In genomic region chr16:30569746-30570325, GRCh38 we compare ENCODE assay signal across 13 cellular contexts. TPM values are rescaled to one million over a fixed set of nuclear protein-coding genes. Genes with fewer than 3 reads are reported as not detected.
A peak's percentile ranks its signal among the peaks of the same experiment; 100 is the strongest.
DNase-seq lines count a peak whose midpoint lies in the region; ATAC-seq and TF ChIP-seq lines count a peak whose summit lies in the region.
"Had no signal": no experiment of that assay in that cellular context is flagged by ENCODE, and none has a peak within 500 bp of the region (broad histone marks: within the 10 kb centered on the region; RNA-seq: fewer than 3 reads in every experiment).

No MANE protein-coding gene starts in this region.

- no peaks in the 10 kb centered on the region for H3K9me3 Mint-ChIP-seq in activated CD4-positive, alpha-beta T cell treated with anti-CD3 and anti-CD28 coated beads, Interleukin-2, amount 10 ng/mL, durations not matched to agents 7 days and 5 days
- no peaks in the 10 kb centered on the region for H3K9me3 Mint-ChIP-seq in WTC11

- no peaks in the 10 kb centered on the region for H3K27me3 Mint-ChIP-seq in activated CD4-positive, alpha-beta T cell treated with anti-CD3 and anti-CD28 coated beads, Interleukin-2, amount 10 ng/mL, durations not matched to agents 7 days and 5 days
- peaks cover 4% of the 10 kb centered on the region; the same call in 1 of the 2 replicates for H3K27me3 Mint-ChIP-seq in WTC11 (ENCODE audit: low read depth)

- ATAC-seq in WTC11 (no peak), lower lobe of right lung (no peak)
- ATAC-seq: body of pancreas had no signal

- no peaks in the 10 kb centered on the region for H3K27me3 ChIP-seq in lower lobe of right lung (ENCODE audit: low read depth)
- H3K27me3 ChIP-seq: body of pancreas, testis had no signal

- no peak for TF ChIP-seq CTCF in WTC11 (IDR thresholded peaks at IDR 0.05)
- TF ChIP-seq CTCF in lower lobe of right lung (IDR thresholded peaks at IDR 0.05), result no peak

- intact Hi-C loops in lower lobe of right lung (cut with DNase I), result no loop called here

- H3K4me3 ChIP-seq in lower lobe of right lung, result peak overlapping the region; percentile 89
- H3K4me3 ChIP-seq: body of pancreas had no signal

- peak overlapping the region; percentile 57 for H3K27ac Mint-ChIP-seq in activated CD4-positive, alpha-beta T cell treated with anti-CD3 and anti-CD28 coated beads, Interleukin-2, amount 10 ng/mL, durations not matched to agents 7 days and 5 days
- H3K27ac Mint-ChIP-seq in WTC11, result no peak overlapping the region

- DNase-seq in activated CD4-positive, alpha-beta T cell treated with anti-CD3 and anti-CD28 coated beads, Interleukin-2, amount 10 ng/mL, durations not matched to agents 7 days and 5 days, result no peak
- DNase-seq in activated CD4-positive, alpha-beta T cell treated with anti-CD3 and anti-CD28 coated beads for 1 hour, result no peak
- no peak for DNase-seq in WTC11 (ENCODE audit: low spot score)
- no peak for DNase-seq in lower lobe of right lung
- no peak for DNase-seq in substantia nigra (lab: John Stamatoyannopoulos, UW)
- no peak for DNase-seq in DMS 273 treated with DMSO at 0.1 percent for 48 hours (lab: John Stamatoyannopoulos, UW)
- no peak for DNase-seq in activated T-cell treated with anti-CD3 and anti-CD28 coated beads, Interleukin-2, amount 50 U/mL, for 1 hour
- DNase-seq in NCI-H526 treated with DMSO at 0.1 percent for 48 hours (lab: John Stamatoyannopoulos, UW), result no peak
- DNase-seq: 8988T; activated CD4-positive, CD25-positive, alpha-beta regulatory T cell; body of pancreas; NCI-H2029 treated with DMSO at 0.1 percent for 48 hours; testis had no signal

- POLR2A ChIA-PET in activated CD4-positive, alpha-beta T cell treated with anti-CD3 and anti-CD28 coated beads, Interleukin-2, amount 10 ng/mL, durations not matched to agents 7 days and 5 days (lab: Charles Lee), result no interaction called here
- POLR2A ChIA-PET in WTC11 (lab: Charles Lee), result interaction anchor here (2.9 kb wide), 1 partner anchor 35 kb away, joined by 22 read pairs; the partner anchor contains the start of gene ZNF747

- peaks cover 6% of the 10 kb centered on the region for H3K36me3 Mint-ChIP-seq in activated CD4-positive, alpha-beta T cell treated with anti-CD3 and anti-CD28 coated beads, Interleukin-2, amount 10 ng/mL, durations not matched to agents 7 days and 5 days (ENCODE audit: low read depth)
- no peaks in the 10 kb centered on the region for H3K36me3 Mint-ChIP-seq in WTC11

- CTCF ChIA-PET in activated CD4-positive, alpha-beta T cell treated with anti-CD3 and anti-CD28 coated beads, Interleukin-2, amount 10 ng/mL, durations not matched to agents 7 days and 5 days (lab: Charles Lee), result no interaction called here
- CTCF ChIA-PET in WTC11 (lab: Charles Lee), result interaction anchor here (3.0 kb wide), 1 partner anchor 140 kb away, joined by 21 read pairs; the partner anchor contains the start of gene DCTPP1

- no peaks in the 10 kb centered on the region for H3K36me3 ChIP-seq in lower lobe of right lung

- peak overlapping the region; percentile 86 for H3K4me3 Mint-ChIP-seq in activated CD4-positive, alpha-beta T cell treated with anti-CD3 and anti-CD28 coated beads, Interleukin-2, amount 10 ng/mL, durations not matched to agents 7 days and 5 days
- H3K4me3 Mint-ChIP-seq in WTC11, result 0 out of 2 replicates have a peak overlapping the region, but pooled peaks have one; percentile 91

- peaks cover 27% of the 10 kb centered on the region for H3K4me1 ChIP-seq in lower lobe of right lung

- H3K27ac ChIP-seq in lower lobe of right lung (peak overlapping the region; percentile 98), substantia nigra (ENCODE audit: low read depth, low read length, poor library complexity, severe bottlenecking) (peak overlapping the region; percentile 42)

- H3K4me1 Mint-ChIP-seq in activated CD4-positive, alpha-beta T cell treated with anti-CD3 and anti-CD28 coated beads, Interleukin-2, amount 10 ng/mL, durations not matched to agents 7 days and 5 days, result peaks cover 56% of the 10 kb centered on the region
- peaks cover 15% of the 10 kb centered on the region for H3K4me1 Mint-ChIP-seq in WTC11

- H3K9me3 ChIP-seq in lower lobe of right lung, result no peaks in the 10 kb centered on the region
- H3K9me3 ChIP-seq: body of pancreas, testis had no signal

TF ChIP-seq in WTC11, 78 proteins besides CTCF, POLR2A, EP300 and RAD21:
- TF ChIP-seq NFYB (CRISPR knock-in tag; conservative IDR thresholded peaks at IDR 0.05; ENCODE audit: low read depth) (no peak), ZNF138 (CRISPR knock-in tag; conservative IDR thresholded peaks at IDR 0.05) (no peak), JAZF1 (CRISPR knock-in tag; IDR thresholded peaks at IDR 0.05) (no peak), CDX4 (CRISPR knock-in tag; IDR thresholded peaks at IDR 0.05; ENCODE audit: borderline replicate concordance) (no peak)
TF ChIP-seq in WTC11: peak in this region for 0.

RNA-seq across cellular contexts. Expression of gene ZNF688, which starts 1.7 kb away (rescaled TPM):
- total RNA-seq in activated CD4-positive, alpha-beta T cell treated with anti-CD3 and anti-CD28 coated beads, Interleukin-2, amount 10 ng/mL, durations not matched to agents 7 days and 5 days, result 10 to 100 TPM; 13.3 to 13.8 TPM
- total RNA-seq in WTC11 (2021), result 4.2 to 6.0 TPM (median 4.9 TPM) in 3 replicates
- total RNA-seq in lower lobe of right lung, result 13.5 TPM

RNA-seq across cellular contexts. Expression of gene ZNF764, which starts 11.7 kb away (rescaled TPM):
- 10 to 100 TPM; 17.5 to 18.2 TPM for total RNA-seq in activated CD4-positive, alpha-beta T cell treated with anti-CD3 and anti-CD28 coated beads, Interleukin-2, amount 10 ng/mL, durations not matched to agents 7 days and 5 days
- total RNA-seq in WTC11 (2021) (9.0 to 10.4 TPM (median 9.1 TPM) in 3 replicates), lower lobe of right lung (8.4 TPM)

RNA-seq across cellular contexts. Expression of gene ZNF785, which starts 15.7 kb away (rescaled TPM):
- 10 to 100 TPM; 17.0 to 18.3 TPM for total RNA-seq in activated CD4-positive, alpha-beta T cell treated with anti-CD3 and anti-CD28 coated beads, Interleukin-2, amount 10 ng/mL, durations not matched to agents 7 days and 5 days
- total RNA-seq in WTC11 (2021), result 15.4 to 16.5 TPM (median 16.0 TPM) in 3 replicates
- total RNA-seq in lower lobe of right lung, result 16.2 TPM

RNA-seq across cellular contexts. Expression of gene ZNF747, which starts 35.2 kb away (rescaled TPM):
- 10 to 100 TPM; 10.4 to 11.8 TPM for total RNA-seq in activated CD4-positive, alpha-beta T cell treated with anti-CD3 and anti-CD28 coated beads, Interleukin-2, amount 10 ng/mL, durations not matched to agents 7 days and 5 days
- 11.3 to 11.7 TPM (median 11.5 TPM) in 3 replicates for total RNA-seq in WTC11 (2021)
- 9.3 TPM for total RNA-seq in lower lobe of right lung

RNA-seq across cellular contexts. Expression of gene ZNF689, which starts 40.4 kb away (rescaled TPM):
- total RNA-seq in activated CD4-positive, alpha-beta T cell treated with anti-CD3 and anti-CD28 coated beads, Interleukin-2, amount 10 ng/mL, durations not matched to agents 7 days and 5 days, result 10 to 100 TPM; 12.8 to 13.8 TPM
- total RNA-seq in WTC11 (2021) (13.2 to 16.3 TPM (median 15.9 TPM) in 3 replicates), lower lobe of right lung (7.7 TPM)
